ENCODE assay signal across 23 cellular contexts in genomic region chr3:67853520-67853919, GRCh38.
"Had no signal": no experiment of that assay in that cellular context is flagged by ENCODE, and none has a peak within 500 bp of the region (broad histone marks: within the 10 kb centered on the region; RNA-seq: fewer than 3 reads in every experiment).

No MANE protein-coding gene starts in this region.

- DNase-seq: dermis blood vessel endothelial cell; dorsolateral prefrontal cortex; effector CD4-positive, alpha-beta T cell; effector memory CD4-positive, alpha-beta T cell; foreskin keratinocyte; heart left ventricle; hypothalamus; immature natural killer cell; left cardiac atrium; left lung; left ventricle myocardium superior; lower lobe of right lung; mesenchymal stem cell; mucosa of descending colon had no signal

- H3K36me3 ChIP-seq: esophagus muscularis mucosa, gastroesophageal sphincter, heart left ventricle, left lung, lower lobe of right lung had no signal

- H3K4me3 Mint-ChIP-seq: immature natural killer cell, mesothelial cell of epicardium had no signal

- H3K27ac ChIP-seq: coronary artery, dorsolateral prefrontal cortex, esophagus muscularis mucosa, foreskin keratinocyte, gastroesophageal sphincter, heart left ventricle, hepatocyte, left lung, lower lobe of right lung had no signal

- H3K4me1 ChIP-seq: esophagus muscularis mucosa, foreskin keratinocyte, gastroesophageal sphincter, heart left ventricle, left lung, lower lobe of right lung had no signal

- ATAC-seq: foreskin keratinocyte, gastroesophageal sphincter, heart left ventricle, left cardiac atrium, left lung, left ventricle myocardium superior, lower lobe of right lung, mucosa of descending colon had no signal

- H3K27ac Mint-ChIP-seq: immature natural killer cell, mesothelial cell of epicardium had no signal

- H3K4me1 Mint-ChIP-seq: immature natural killer cell, mesothelial cell of epicardium had no signal

- H3K9me3 ChIP-seq: esophagus muscularis mucosa, gastroesophageal sphincter, heart left ventricle, left lung, lower lobe of right lung, mucosa of descending colon had no signal

- FAIRE-seq: colon, endothelial cell of umbilical vein, frontal cortex, keratinocyte had no signal

- H3K36me3 Mint-ChIP-seq: immature natural killer cell, mesothelial cell of epicardium had no signal

- H3K27me3 ChIP-seq: dorsolateral prefrontal cortex, esophagus muscularis mucosa, foreskin keratinocyte, gastroesophageal sphincter, heart left ventricle, hepatocyte, left lung had no signal

- H3K9me3 Mint-ChIP-seq: immature natural killer cell, mesothelial cell of epicardium had no signal

- H3K4me3 ChIP-seq: coronary artery, dorsolateral prefrontal cortex, esophagus muscularis mucosa, gastroesophageal sphincter, heart left ventricle, hepatocyte, left lung, lower lobe of right lung, mucosa of descending colon had no signal
